In the genomic region with DNA sequence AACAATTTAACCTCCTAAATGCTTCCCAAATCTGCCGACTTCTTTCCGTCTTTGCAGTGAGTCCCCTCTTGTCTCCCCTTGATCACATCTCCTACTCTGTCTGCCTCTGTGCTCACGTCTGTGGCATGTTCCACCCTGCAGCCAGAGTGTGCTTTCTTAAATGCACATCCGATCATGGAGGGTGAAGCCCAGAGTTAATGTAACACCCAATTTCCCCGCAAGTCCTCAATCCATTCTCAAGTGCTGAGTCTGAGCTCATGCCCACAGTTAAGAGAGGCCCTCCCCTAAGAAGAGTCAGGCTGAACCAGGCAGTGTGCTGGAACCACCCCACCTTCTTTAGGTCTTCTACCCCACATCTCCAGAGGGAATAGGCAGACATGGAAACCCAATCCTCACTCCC, we compare ENCODE assay signal across 26 cellular contexts.
A peak's percentile ranks its signal among the peaks of the same experiment; 100 is the strongest.
DNase-seq lines count a peak whose midpoint lies in the region; ATAC-seq and TF ChIP-seq lines count a peak whose summit lies in the region.
"Had no signal": no experiment of that assay in that cellular context is flagged by ENCODE, and none has a peak within 500 bp of the region (broad histone marks: within the 10 kb centered on the region; RNA-seq: fewer than 3 reads in every experiment).

No MANE protein-coding gene starts in this region.

- TF ChIP-seq EP300 in esophagus muscularis mucosa (IDR thresholded peaks at IDR 0.05): no peak

- H3K4me1 ChIP-seq in ascending aorta (no peaks in the 10 kb centered on the region), esophagus muscularis mucosa (peaks cover 0 to 8% (median 4%) of the 10 kb centered on the region in 4 donors), lung (ENCODE audit: control insufficient read depth in 2 of 2, insufficient read depth in 2 of 2, low read length in 2 of 2) (peaks cover 4 to 6% of the 10 kb centered on the region in 2 donors), upper lobe of right lung (no peaks in the 10 kb centered on the region)
- H3K4me1 ChIP-seq: Caco-2, Peyer's patch, sigmoid colon, SJSA1, transverse colon had no signal

- 94% methylated on average over 5 of the region's 5 CpGs for WGBS in esophagus muscularis mucosa
- WGBS in lung, 2 donors: 78 to 91% methylated on average over 5 of the region's 5 CpGs

- H3K36me3 ChIP-seq in ascending aorta: no peaks in the 10 kb centered on the region
- peaks cover 0 to 4% (median 0%) of the 10 kb centered on the region in 4 donors for H3K36me3 ChIP-seq in esophagus muscularis mucosa
- H3K36me3 ChIP-seq in lung (ENCODE audit: control insufficient read depth in 2 of 2, insufficient read depth in 2 of 2, low read length in 2 of 2): no peaks in the 10 kb centered on the region
- no peaks in the 10 kb centered on the region for H3K36me3 ChIP-seq in upper lobe of right lung
- H3K36me3 ChIP-seq: Peyer's patch, sigmoid colon, SJSA1, transverse colon had no signal

- H3K27me3 ChIP-seq in ascending aorta (no peaks in the 10 kb centered on the region), esophagus muscularis mucosa (no peaks in the 10 kb centered on the region), lung (ENCODE audit: control insufficient read depth, insufficient read depth) (no peaks in the 10 kb centered on the region), upper lobe of right lung (no peaks in the 10 kb centered on the region)
- H3K27me3 ChIP-seq: Peyer's patch, sigmoid colon, SJSA1, transverse colon had no signal

- ATAC-seq in lung (ENCODE audit: insufficient read depth, low FRiP score) (no peak), upper lobe of right lung (peak; percentile 39), HG02759 (IDR thresholded peaks at IDR 0.05; ENCODE audit: unreplicated experiment) (no peak)
- ATAC-seq: activated CD8-positive, alpha-beta memory T cell treated with anti-CD3 and anti-CD28 coated beads, Interleukin-2, amount 10 ng/mL, durations not matched to agents 7 days and 5 days; activated T-cell treated with anti-CD3 and anti-CD28 coated beads, Interleukin-2, amount 50 U/mL, for 72 hours had no signal

- intact Hi-C loops in ascending aorta (cut with DNase I) (no loop called here), esophagus muscularis mucosa (cut with DNase I) (no loop called here), upper lobe of right lung (cut with DNase I) (no loop called here)

- TF ChIP-seq POLR2A in esophagus muscularis mucosa (IDR thresholded peaks at IDR 0.05; ENCODE audit: low read depth): no peak

- no peak for DNase-seq in ascending aorta (ENCODE audit: low spot score in 2 of 2)
- DNase-seq in esophagus muscularis mucosa (ENCODE audit: extremely low spot score): no peak
- DNase-seq in lung (ENCODE audit: low spot score): no peak
- DNase-seq in upper lobe of right lung: no peak
- no peak for DNase-seq in iPS-NIHi7 (ENCODE audit: extremely low spot score)
- DNase-seq in ecto neural progenitor cell (ENCODE audit: low spot score): no peak
- DNase-seq: activated CD4-positive, CD25-positive, alpha-beta regulatory T cell; activated CD8-positive, alpha-beta memory T cell treated with anti-CD3 and anti-CD28 coated beads, Interleukin-2, amount 10 ng/mL, durations not matched to agents 7 days and 5 days; activated naive CD4-positive, alpha-beta T cell treated with Interleukin-2 at 50 U/mL for 16 hours; activated T-cell treated with anti-CD3 and anti-CD28 coated beads, Interleukin-2, amount 50 U/mL, for 72 hours; Caco-2; cortex of kidney; H9; head of caudate nucleus; mesendoderm; NCI-H1105 treated with DMSO at 0.1 percent for 48 hours; NCI-H2029; NCI-H526 treated with DMSO at 0.1 percent for 48 hours; Peyer's patch; stimulated activated CD4-positive, alpha-beta T cell treated with anti-CD3 and anti-CD28 coated beads, Interleukin-15, amount 100 ng/mL, for 24 hours; T-helper 1 cell; transverse colon had no signal

- H3K9me3 ChIP-seq in ascending aorta: no peaks in the 10 kb centered on the region
- H3K9me3 ChIP-seq in esophagus muscularis mucosa: no peaks in the 10 kb centered on the region
- H3K9me3 ChIP-seq in lung (ENCODE audit: control insufficient read depth in 2 of 2, insufficient read depth in 1 of 2, low read length in 1 of 2): no peaks in the 10 kb centered on the region
- H3K9me3 ChIP-seq in upper lobe of right lung: no peaks in the 10 kb centered on the region
- H3K9me3 ChIP-seq: Caco-2, Peyer's patch, sigmoid colon, SJSA1, transverse colon had no signal

- peak overlapping the region; percentile 48 to 55 for H3K27ac ChIP-seq in ascending aorta
- peak overlapping the region in 3 of 4 donors; percentile 13 to 42 (median 28) for H3K27ac ChIP-seq in esophagus muscularis mucosa (replicated peaks in 1 of 4)
- H3K27ac ChIP-seq in lung (ENCODE audit: low read depth in 1 of 2, low read length in 1 of 2): peak overlapping the region; percentile 37 to 43
- H3K27ac ChIP-seq in upper lobe of right lung: no peak overlapping the region
- H3K27ac ChIP-seq: C4-2B, Peyer's patch, SJSA1, transverse colon had no signal

- TF ChIP-seq CTCF in ascending aorta (IDR thresholded peaks at IDR 0.05) (no peak), esophagus muscularis mucosa (IDR thresholded peaks at IDR 0.05) (no peak), lung (IDR thresholded peaks at IDR 0.05; ENCODE audit: control extremely low read depth, extremely low read depth) (no peak), upper lobe of right lung (IDR thresholded peaks at IDR 0.05) (no peak)

- no peak overlapping the region for H3K4me3 ChIP-seq in ascending aorta
- H3K4me3 ChIP-seq in esophagus muscularis mucosa: no peak overlapping the region
- no peak overlapping the region for H3K4me3 ChIP-seq in lung
- no peak overlapping the region for H3K4me3 ChIP-seq in upper lobe of right lung
- H3K4me3 ChIP-seq: Peyer's patch, sigmoid colon, SJSA1, transverse colon had no signal
